In the genomic region with DNA sequence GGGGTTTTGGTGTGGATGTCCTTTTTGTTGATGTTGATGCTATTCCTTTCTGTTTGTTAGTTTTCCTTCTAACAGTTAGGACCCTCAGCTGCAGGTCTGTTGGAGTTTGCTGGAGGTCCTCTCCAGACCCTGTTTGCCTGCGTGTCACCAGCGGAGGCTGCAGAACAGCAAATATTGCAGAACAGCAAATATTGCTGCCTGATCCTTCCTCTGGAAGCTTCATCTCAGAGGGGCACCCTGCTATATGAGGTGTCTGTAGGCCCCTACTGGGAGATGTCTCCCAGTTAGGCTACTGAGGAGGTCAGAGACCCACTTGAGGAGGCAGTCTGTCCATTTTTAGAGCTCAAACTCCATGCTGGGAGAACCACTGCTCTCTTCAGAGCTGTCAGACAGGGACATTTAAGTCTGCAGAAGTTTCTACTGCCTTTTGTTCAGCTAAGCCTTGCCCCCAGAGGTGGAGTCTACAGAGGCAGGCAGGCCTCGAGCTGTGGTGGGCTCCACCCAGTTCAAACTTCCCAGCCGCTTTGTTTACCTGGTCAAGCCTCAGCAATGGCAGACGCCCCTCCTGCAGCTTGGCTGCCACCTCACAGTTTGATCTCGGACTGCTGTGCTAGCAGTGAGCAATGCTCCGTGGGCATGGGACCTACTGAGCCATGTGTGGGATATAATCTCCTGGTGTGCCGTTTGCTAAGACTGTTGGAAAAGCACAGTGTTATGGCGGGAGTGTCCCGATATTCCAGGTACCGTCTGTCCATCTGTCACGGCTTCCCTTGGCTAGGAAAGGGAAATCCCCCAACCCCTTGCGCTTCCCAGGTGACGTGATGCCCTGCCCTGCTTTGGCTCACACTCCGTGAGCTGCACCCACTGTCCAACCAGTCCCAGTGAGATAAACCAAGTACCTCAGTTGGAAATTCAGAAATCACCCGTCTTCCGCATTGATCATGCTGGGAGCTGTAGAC, we compare ENCODE assay signal across 1 cellular context.
TF ChIP-seq lines count a peak whose summit lies in the region.
"Not testable (repeated sequence)": the region's sequence is repeated elsewhere in the genome, so short reads cannot be mapped to it uniquely, and the experiment has no call there.

No MANE protein-coding gene starts in this region.

TF ChIP-seq in HepG2, 621 proteins besides CTCF, POLR2A, EP300 and RAD21 (continued from another document and continues in another):
- peak; percentile 43 for TF ChIP-seq SP4 (CRISPR knock-in tag; IDR thresholded peaks at IDR 0.05)
- peak; percentile 91; the same call in 1 of the 2 replicates for TF ChIP-seq ZNF598 (CRISPR knock-in tag; IDR thresholded peaks at IDR 0.05; ENCODE audit: borderline replicate concordance)
- TF ChIP-seq ZNF232 (CRISPR knock-in tag; IDR thresholded peaks at IDR 0.05; ENCODE audit: borderline replicate concordance): peak; percentile 69; the same call in 1 of the 2 replicates
- TF ChIP-seq, protein P1, sequence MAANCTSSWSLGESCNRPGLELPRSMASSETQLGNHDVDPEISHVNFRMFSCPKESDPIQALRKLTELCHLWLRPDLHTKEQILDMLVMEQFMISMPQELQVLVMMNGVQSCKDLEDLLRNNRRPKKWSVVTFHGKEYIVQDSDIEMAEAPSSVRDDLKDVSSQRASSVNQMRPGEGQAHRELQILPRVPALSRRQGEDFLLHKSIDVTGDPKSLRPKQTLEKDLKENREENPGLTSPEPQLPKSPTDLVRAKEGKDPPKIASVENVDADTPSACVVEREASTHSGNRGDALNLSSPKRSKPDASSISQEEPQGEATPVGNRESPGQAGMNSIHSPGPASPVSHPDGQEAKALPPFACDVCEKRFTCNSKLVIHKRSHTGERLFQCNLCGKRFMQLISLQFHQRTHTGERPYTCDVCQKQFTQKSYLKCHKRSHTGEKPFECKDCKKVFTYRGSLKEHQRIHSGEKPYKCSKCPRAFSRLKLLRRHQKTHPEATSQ (CRISPR knock-in tag; IDR thresholded peaks at IDR 0.05; ENCODE audit: borderline replicate concordance): 0 out of 2 replicates have a peak, but pooled peaks have one; percentile 67
- TF ChIP-seq ZSCAN29 (CRISPR knock-in tag; conservative IDR thresholded peaks at IDR 0.05): 0 out of 2 replicates have a peak, but pooled peaks have one; percentile 59
- TF ChIP-seq, protein P2, sequence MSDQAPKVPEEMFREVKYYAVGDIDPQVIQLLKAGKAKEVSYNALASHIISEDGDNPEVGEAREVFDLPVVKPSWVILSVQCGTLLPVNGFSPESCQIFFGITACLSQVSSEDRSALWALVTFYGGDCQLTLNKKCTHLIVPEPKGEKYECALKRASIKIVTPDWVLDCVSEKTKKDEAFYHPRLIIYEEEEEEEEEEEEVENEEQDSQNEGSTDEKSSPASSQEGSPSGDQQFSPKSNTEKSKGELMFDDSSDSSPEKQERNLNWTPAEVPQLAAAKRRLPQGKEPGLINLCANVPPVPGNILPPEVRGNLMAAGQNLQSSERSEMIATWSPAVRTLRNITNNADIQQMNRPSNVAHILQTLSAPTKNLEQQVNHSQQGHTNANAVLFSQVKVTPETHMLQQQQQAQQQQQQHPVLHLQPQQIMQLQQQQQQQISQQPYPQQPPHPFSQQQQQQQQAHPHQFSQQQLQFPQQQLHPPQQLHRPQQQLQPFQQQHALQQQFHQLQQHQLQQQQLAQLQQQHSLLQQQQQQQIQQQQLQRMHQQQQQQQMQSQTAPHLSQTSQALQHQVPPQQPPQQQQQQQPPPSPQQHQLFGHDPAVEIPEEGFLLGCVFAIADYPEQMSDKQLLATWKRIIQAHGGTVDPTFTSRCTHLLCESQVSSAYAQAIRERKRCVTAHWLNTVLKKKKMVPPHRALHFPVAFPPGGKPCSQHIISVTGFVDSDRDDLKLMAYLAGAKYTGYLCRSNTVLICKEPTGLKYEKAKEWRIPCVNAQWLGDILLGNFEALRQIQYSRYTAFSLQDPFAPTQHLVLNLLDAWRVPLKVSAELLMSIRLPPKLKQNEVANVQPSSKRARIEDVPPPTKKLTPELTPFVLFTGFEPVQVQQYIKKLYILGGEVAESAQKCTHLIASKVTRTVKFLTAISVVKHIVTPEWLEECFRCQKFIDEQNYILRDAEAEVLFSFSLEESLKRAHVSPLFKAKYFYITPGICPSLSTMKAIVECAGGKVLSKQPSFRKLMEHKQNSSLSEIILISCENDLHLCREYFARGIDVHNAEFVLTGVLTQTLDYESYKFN (CRISPR knock-in tag; conservative IDR thresholded peaks at IDR 0.05): peak; percentile 62; the same call in 1 of the 2 replicates
- TF ChIP-seq ZBTB46 (CRISPR knock-in tag; IDR thresholded peaks at IDR 0.05; ENCODE audit: borderline replicate concordance): 0 out of 2 replicates have a peak, but pooled peaks have one; percentile 75
- 0 out of 2 replicates have a peak, but pooled peaks have one; percentile 34 for TF ChIP-seq DR1 (CRISPR knock-in tag; IDR thresholded peaks at IDR 0.05)
- TF ChIP-seq E2F2 (CRISPR knock-in tag; IDR thresholded peaks at IDR 0.05; ENCODE audit: borderline replicate concordance): 0 out of 2 replicates have a peak, but pooled peaks have one; percentile 57
- TF ChIP-seq MEIS1 (CRISPR knock-in tag; IDR thresholded peaks at IDR 0.05; ENCODE audit: borderline replicate concordance): peak; percentile 58; the same call in 1 of the 2 replicates
- TF ChIP-seq ZNF768 (CRISPR knock-in tag; IDR thresholded peaks at IDR 0.05): 0 out of 2 replicates have a peak, but pooled peaks have one; percentile 36
- TF ChIP-seq FOXC1 (CRISPR knock-in tag; IDR thresholded peaks at IDR 0.05; ENCODE audit: borderline replicate concordance): peak; percentile 70; the same call in 1 of the 2 replicates
- TF ChIP-seq, protein P3, sequence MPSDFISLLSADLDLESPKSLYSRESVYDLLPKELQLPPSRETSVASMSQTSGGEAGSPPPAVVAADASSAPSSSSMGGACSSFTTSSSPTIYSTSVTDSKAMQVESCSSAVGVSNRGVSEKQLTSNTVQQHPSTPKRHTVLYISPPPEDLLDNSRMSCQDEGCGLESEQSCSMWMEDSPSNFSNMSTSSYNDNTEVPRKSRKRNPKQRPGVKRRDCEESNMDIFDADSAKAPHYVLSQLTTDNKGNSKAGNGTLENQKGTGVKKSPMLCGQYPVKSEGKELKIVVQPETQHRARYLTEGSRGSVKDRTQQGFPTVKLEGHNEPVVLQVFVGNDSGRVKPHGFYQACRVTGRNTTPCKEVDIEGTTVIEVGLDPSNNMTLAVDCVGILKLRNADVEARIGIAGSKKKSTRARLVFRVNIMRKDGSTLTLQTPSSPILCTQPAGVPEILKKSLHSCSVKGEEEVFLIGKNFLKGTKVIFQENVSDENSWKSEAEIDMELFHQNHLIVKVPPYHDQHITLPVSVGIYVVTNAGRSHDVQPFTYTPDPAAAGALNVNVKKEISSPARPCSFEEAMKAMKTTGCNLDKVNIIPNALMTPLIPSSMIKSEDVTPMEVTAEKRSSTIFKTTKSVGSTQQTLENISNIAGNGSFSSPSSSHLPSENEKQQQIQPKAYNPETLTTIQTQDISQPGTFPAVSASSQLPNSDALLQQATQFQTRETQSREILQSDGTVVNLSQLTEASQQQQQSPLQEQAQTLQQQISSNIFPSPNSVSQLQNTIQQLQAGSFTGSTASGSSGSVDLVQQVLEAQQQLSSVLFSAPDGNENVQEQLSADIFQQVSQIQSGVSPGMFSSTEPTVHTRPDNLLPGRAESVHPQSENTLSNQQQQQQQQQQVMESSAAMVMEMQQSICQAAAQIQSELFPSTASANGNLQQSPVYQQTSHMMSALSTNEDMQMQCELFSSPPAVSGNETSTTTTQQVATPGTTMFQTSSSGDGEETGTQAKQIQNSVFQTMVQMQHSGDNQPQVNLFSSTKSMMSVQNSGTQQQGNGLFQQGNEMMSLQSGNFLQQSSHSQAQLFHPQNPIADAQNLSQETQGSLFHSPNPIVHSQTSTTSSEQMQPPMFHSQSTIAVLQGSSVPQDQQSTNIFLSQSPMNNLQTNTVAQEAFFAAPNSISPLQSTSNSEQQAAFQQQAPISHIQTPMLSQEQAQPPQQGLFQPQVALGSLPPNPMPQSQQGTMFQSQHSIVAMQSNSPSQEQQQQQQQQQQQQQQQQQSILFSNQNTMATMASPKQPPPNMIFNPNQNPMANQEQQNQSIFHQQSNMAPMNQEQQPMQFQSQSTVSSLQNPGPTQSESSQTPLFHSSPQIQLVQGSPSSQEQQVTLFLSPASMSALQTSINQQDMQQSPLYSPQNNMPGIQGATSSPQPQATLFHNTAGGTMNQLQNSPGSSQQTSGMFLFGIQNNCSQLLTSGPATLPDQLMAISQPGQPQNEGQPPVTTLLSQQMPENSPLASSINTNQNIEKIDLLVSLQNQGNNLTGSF (CRISPR knock-in tag; IDR thresholded peaks at IDR 0.05): peak; percentile 60; the same call in 1 of the 2 replicates
- TF ChIP-seq ZFP90 (CRISPR knock-in tag; IDR thresholded peaks at IDR 0.05; ENCODE audit: borderline replicate concordance): peak; percentile 90
- 0 out of 2 replicates have a peak, but pooled peaks have one; percentile 36 for TF ChIP-seq SAFB2 (CRISPR knock-in tag; IDR thresholded peaks at IDR 0.05; ENCODE audit: borderline replicate concordance, low read depth)
- 0 out of 2 replicates have a peak, but pooled peaks have one; percentile 8 for TF ChIP-seq MIXL1 (CRISPR knock-in tag; IDR thresholded peaks at IDR 0.05)
- TF ChIP-seq TBX2 (CRISPR knock-in tag; IDR thresholded peaks at IDR 0.05; ENCODE audit: borderline replicate concordance): 0 out of 2 replicates have a peak, but pooled peaks have one; percentile 55
- TF ChIP-seq ZFX (CRISPR knock-in tag; IDR thresholded peaks at IDR 0.05; ENCODE audit: low read depth): peak; percentile 78; the same call in 1 of the 2 replicates
- TF ChIP-seq ZNF501 (CRISPR knock-in tag; IDR thresholded peaks at IDR 0.05): peak; percentile 76
- TF ChIP-seq, protein P4, sequence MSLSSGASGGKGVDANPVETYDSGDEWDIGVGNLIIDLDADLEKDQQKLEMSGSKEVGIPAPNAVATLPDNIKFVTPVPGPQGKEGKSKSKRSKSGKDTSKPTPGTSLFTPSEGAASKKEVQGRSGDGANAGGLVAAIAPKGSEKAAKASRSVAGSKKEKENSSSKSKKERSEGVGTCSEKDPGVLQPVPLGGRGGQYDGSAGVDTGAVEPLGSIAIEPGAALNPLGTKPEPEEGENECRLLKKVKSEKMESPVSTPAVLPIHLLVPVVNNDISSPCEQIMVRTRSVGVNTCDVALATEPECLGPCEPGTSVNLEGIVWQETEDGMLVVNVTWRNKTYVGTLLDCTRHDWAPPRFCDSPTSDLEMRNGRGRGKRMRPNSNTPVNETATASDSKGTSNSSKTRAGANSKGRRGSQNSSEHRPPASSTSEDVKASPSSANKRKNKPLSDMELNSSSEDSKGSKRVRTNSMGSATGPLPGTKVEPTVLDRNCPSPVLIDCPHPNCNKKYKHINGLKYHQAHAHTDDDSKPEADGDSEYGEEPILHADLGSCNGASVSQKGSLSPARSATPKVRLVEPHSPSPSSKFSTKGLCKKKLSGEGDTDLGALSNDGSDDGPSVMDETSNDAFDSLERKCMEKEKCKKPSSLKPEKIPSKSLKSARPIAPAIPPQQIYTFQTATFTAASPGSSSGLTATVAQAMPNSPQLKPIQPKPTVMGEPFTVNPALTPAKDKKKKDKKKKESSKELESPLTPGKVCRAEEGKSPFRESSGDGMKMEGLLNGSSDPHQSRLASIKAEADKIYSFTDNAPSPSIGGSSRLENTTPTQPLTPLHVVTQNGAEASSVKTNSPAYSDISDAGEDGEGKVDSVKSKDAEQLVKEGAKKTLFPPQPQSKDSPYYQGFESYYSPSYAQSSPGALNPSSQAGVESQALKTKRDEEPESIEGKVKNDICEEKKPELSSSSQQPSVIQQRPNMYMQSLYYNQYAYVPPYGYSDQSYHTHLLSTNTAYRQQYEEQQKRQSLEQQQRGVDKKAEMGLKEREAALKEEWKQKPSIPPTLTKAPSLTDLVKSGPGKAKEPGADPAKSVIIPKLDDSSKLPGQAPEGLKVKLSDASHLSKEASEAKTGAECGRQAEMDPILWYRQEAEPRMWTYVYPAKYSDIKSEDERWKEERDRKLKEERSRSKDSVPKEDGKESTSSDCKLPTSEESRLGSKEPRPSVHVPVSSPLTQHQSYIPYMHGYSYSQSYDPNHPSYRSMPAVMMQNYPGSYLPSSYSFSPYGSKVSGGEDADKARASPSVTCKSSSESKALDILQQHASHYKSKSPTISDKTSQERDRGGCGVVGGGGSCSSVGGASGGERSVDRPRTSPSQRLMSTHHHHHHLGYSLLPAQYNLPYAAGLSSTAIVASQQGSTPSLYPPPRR (CRISPR knock-in tag; IDR thresholded peaks at IDR 0.05; ENCODE audit: borderline replicate concordance): peak; percentile 85; the same call in 1 of the 2 replicates
- TF ChIP-seq ZEB1 (IDR thresholded peaks at IDR 0.05; ENCODE audit: insufficient replicate concordance, low read depth): peak; percentile 57
- TF ChIP-seq MEIS2 (CRISPR knock-in tag; IDR thresholded peaks at IDR 0.05): peak; percentile 63
- TF ChIP-seq ZNF230 (CRISPR knock-in tag; IDR thresholded peaks at IDR 0.05): peak; percentile 79; the same call in 1 of the 2 replicates
- 0 out of 2 replicates have a peak, but pooled peaks have one; percentile 24 for TF ChIP-seq KLF13 (CRISPR knock-in tag; IDR thresholded peaks at IDR 0.05)
- TF ChIP-seq FOXA1 (IDR thresholded peaks at IDR 0.05): not testable (repeated sequence)
- TF ChIP-seq FOXA1 (CRISPR knock-in tag; IDR thresholded peaks at IDR 0.05): peak; percentile 80
- peak; percentile 32 for TF ChIP-seq HNF4A (CRISPR knock-in tag; IDR thresholded peaks at IDR 0.05)
- TF ChIP-seq MEF2D (CRISPR knock-in tag; IDR thresholded peaks at IDR 0.05): peak; percentile 63; the same call in 1 of the 2 replicates
- TF ChIP-seq MTA1 (CRISPR knock-in tag; IDR thresholded peaks at IDR 0.05; ENCODE audit: borderline replicate concordance): peak; percentile 75
- TF ChIP-seq, protein P5, sequence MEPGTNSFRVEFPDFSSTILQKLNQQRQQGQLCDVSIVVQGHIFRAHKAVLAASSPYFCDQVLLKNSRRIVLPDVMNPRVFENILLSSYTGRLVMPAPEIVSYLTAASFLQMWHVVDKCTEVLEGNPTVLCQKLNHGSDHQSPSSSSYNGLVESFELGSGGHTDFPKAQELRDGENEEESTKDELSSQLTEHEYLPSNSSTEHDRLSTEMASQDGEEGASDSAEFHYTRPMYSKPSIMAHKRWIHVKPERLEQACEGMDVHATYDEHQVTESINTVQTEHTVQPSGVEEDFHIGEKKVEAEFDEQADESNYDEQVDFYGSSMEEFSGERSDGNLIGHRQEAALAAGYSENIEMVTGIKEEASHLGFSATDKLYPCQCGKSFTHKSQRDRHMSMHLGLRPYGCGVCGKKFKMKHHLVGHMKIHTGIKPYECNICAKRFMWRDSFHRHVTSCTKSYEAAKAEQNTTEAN (CRISPR knock-in tag; conservative IDR thresholded peaks at IDR 0.05): peak; percentile 70; the same call in 1 of the 2 replicates
- peak; percentile 31; the same call in 1 of the 2 replicates for TF ChIP-seq ZNF777 (CRISPR knock-in tag; IDR thresholded peaks at IDR 0.05)
